In genomic region chr12:32254260-32254659, GRCh38 we compare ENCODE assay signal across 21 cellular contexts.
DNase-seq lines count a peak whose midpoint lies in the region; ATAC-seq, FAIRE-seq and TF ChIP-seq lines count a peak whose summit lies in the region.
"Had no signal": no experiment of that assay in that cellular context is flagged by ENCODE, and none has a peak within 500 bp of the region (broad histone marks: within the 10 kb centered on the region; RNA-seq: fewer than 3 reads in every experiment).

No MANE protein-coding gene starts in this region.

- H3K4ac ChIP-seq in IMR-90 (ENCODE audit: low read depth, low read length), result no peak overlapping the region
- H3K4ac ChIP-seq in H1 (replicated peaks; ENCODE audit: insufficient read length, low read depth, low read length), result no peak overlapping the region

- no peaks in the 10 kb centered on the region; the same call in 1 of the 2 replicates for H3K23me2 ChIP-seq in H1 (ENCODE audit: low read depth, low read length)

- no peak for TF ChIP-seq EP300 in H1 (IDR thresholded peaks at IDR 0.05; ENCODE audit: borderline replicate concordance in 1 of 2, low read depth in 2 of 2, low read length in 2 of 2)

- POLR2A ChIA-PET in IMR-90 (lab: Charles Lee; ENCODE audit: unreplicated experiment) (no interaction called here), WTC11 (lab: Charles Lee) (no interaction called here), H1 (lab: Charles Lee; ENCODE audit: partially characterized antibody) (interaction anchor here (0.6 kb wide), 1 partner anchor 353 kb away, joined by 3 read pairs; no protein-coding TSS in a partner anchor)

- H3K23ac ChIP-seq in IMR-90 (ENCODE audit: low read depth, low read length), result no peak overlapping the region
- no peak overlapping the region for H3K23ac ChIP-seq in H1 (ENCODE audit: insufficient read length)

- H3K79me2 ChIP-seq in H1 (ENCODE audit: control insufficient read depth in 1 of 2, insufficient read depth in 2 of 2, low read length in 2 of 2), result peaks cover 0 to 7% of the 10 kb centered on the region in 2 experiments; a peak in 2 of 4 replicates

- H4K5ac ChIP-seq in IMR-90 (ENCODE audit: low read depth, low read length) (no peak overlapping the region), H1 (ENCODE audit: insufficient read length, low read depth, low read length) (no peak overlapping the region)

- no peak overlapping the region for H2AFZ ChIP-seq in IMR-90 (replicated peaks; ENCODE audit: low read length, poor library complexity)
- no peak overlapping the region for H2AFZ ChIP-seq in H1 (ENCODE audit: low read length)
- H2AFZ ChIP-seq: GM23338 had no signal

- no peak overlapping the region for H4K91ac ChIP-seq in IMR-90 (ENCODE audit: insufficient read depth, low read depth, low read length)
- H4K91ac ChIP-seq in H1 (replicated peaks; ENCODE audit: insufficient read length, low read length), result no peak overlapping the region

- H3K27ac Mint-ChIP-seq in WTC11, result 0 out of 2 replicates have a peak overlapping the region, but pooled peaks have one; percentile 16
- H3K27ac Mint-ChIP-seq in naive B cell, result peak overlapping the region in 4 of 6 donors; percentile 9 to 48 (median 17)
- H3K27ac Mint-ChIP-seq: GM23338 had no signal

- H2BK20ac ChIP-seq in IMR-90 (ENCODE audit: low read depth, low read length), result no peak overlapping the region
- no peak overlapping the region for H2BK20ac ChIP-seq in H1 (ENCODE audit: low read length)

- intact Hi-C loops in IMR-90 (cut with micrococcal nuclease), result no loop called here
- intact Hi-C loops in psoas muscle (cut with DNase I), result no loop called here
- intact Hi-C loops in body of pancreas (cut with DNase I), result no loop called here

- no peaks in the 10 kb centered on the region for H3K9me3 ChIP-seq in IMR-90 (ENCODE audit: control insufficient read depth, insufficient read depth, low read length)
- H3K9me3 ChIP-seq in H1 (ENCODE audit: insufficient read depth in 2 of 2, low read depth in 1 of 2, low read length in 1 of 2), result 0 out of 4 replicates have a peak, but pooled peaks cover 0 to 3% of the 10 kb centered on the region in 2 experiments
- H3K9me3 ChIP-seq in psoas muscle, result no peaks in the 10 kb centered on the region
- H3K9me3 ChIP-seq in body of pancreas, result no peaks in the 10 kb centered on the region
- H3K9me3 ChIP-seq: BE2C had no signal

- H3K4me3 ChIP-seq in IMR-90 (ENCODE audit: insufficient read depth, low read depth, low read length) (no peak overlapping the region), H1 (ENCODE audit: extremely low read depth in 1 of 4, insufficient read depth in 2 of 4, low read depth in 3 of 4, low read length in 4 of 4) (no peak overlapping the region), psoas muscle (no peak overlapping the region), body of pancreas (no peak overlapping the region)
- H3K4me3 ChIP-seq: GM23338 had no signal

- peaks cover 2% of the 10 kb centered on the region for H3K36me3 ChIP-seq in IMR-90 (ENCODE audit: control insufficient read depth, insufficient read depth, low read length)
- H3K36me3 ChIP-seq in H1 (ENCODE audit: control insufficient read depth in 2 of 4, insufficient read depth in 4 of 4, low read length in 3 of 4), result peaks cover 0 to 7% (median 0%) of the 10 kb centered on the region in 4 experiments; a peak in 1 of 8 replicates
- H3K36me3 ChIP-seq in psoas muscle (ENCODE audit: insufficient read depth in 1 of 2, low read depth in 1 of 2), result no peaks in the 10 kb centered on the region
- H3K36me3 ChIP-seq in body of pancreas (replicated peaks in 1 of 2; ENCODE audit: insufficient read depth in 1 of 2, low read depth in 2 of 2), result no peaks in the 10 kb centered on the region

- no peaks in the 10 kb centered on the region for H3K27me3 ChIP-seq in IMR-90 (ENCODE audit: control insufficient read depth, insufficient read depth, low read length)
- no peaks in the 10 kb centered on the region for H3K27me3 ChIP-seq in H1 (replicated peaks in 1 of 4; ENCODE audit: control insufficient read depth in 3 of 4, extremely low read depth in 1 of 4, insufficient read depth in 3 of 4, low read length in 3 of 4)
- H3K27me3 ChIP-seq in psoas muscle (ENCODE audit: insufficient read depth in 3 of 3, low read length in 2 of 3), result no peaks in the 10 kb centered on the region
- H3K27me3 ChIP-seq in body of pancreas, result no peaks in the 10 kb centered on the region
- H3K27me3 ChIP-seq: BE2C had no signal

- no peak overlapping the region for H2AK5ac ChIP-seq in IMR-90 (ENCODE audit: low read depth, low read length)
- no peak overlapping the region for H2AK5ac ChIP-seq in H1 (ENCODE audit: low read depth, low read length)

- H3K56ac ChIP-seq in IMR-90 (ENCODE audit: extremely low read depth, insufficient read depth, low read length) (no peak overlapping the region), H1 (replicated peaks; ENCODE audit: insufficient read length, low read depth, low read length) (no peak overlapping the region)

- H2BK120ac ChIP-seq in IMR-90 (ENCODE audit: low read depth, low read length) (no peak overlapping the region), H1 (replicated peaks; ENCODE audit: low read depth, low read length) (no peak overlapping the region)

- H3K14ac ChIP-seq in IMR-90 (replicated peaks; ENCODE audit: low read depth, low read length), result no peak overlapping the region; the same call in 1 of the 2 replicates
- no peak overlapping the region for H3K14ac ChIP-seq in H1 (ENCODE audit: insufficient read length)

- H4K20me1 ChIP-seq in IMR-90 (ENCODE audit: insufficient read depth, low read length) (peaks cover 14% of the 10 kb centered on the region), H1 (replicated peaks in 1 of 2; ENCODE audit: control insufficient read depth in 1 of 2, insufficient read depth in 2 of 2, low read length in 2 of 2) (no peaks in the 10 kb centered on the region)

- H2BK12ac ChIP-seq in H1 (ENCODE audit: low read depth, low read length), result no peak overlapping the region

- no peak for ATAC-seq in IMR-90 (ENCODE audit: low read depth)
- no peak for ATAC-seq in WTC11
- no peak for ATAC-seq in naive B cell (ENCODE audit: low read depth in 2 of 2)
- ATAC-seq in psoas muscle, result no peak
- no peak for ATAC-seq in body of pancreas
- ATAC-seq: GM23338, HCT116 had no signal

- H3K27me3 Mint-ChIP-seq in WTC11 (ENCODE audit: low read depth) (no peaks in the 10 kb centered on the region), naive B cell (no peaks in the 10 kb centered on the region)
- H3K27me3 Mint-ChIP-seq: CD4-positive, CD25-positive, alpha-beta regulatory T cell; CD8-positive, alpha-beta memory T cell had no signal

- no peak overlapping the region for H2BK5ac ChIP-seq in IMR-90 (ENCODE audit: low read depth, low read length, poor library complexity, severe bottlenecking)
- no peak overlapping the region for H2BK5ac ChIP-seq in H1 (ENCODE audit: low read depth, low read length)

- H3K36me3 Mint-ChIP-seq in WTC11 (peaks cover 16% of the 10 kb centered on the region), naive B cell (peaks cover 0 to 23% of the 10 kb centered on the region in 2 donors)

- H3K4me2 ChIP-seq in IMR-90 (ENCODE audit: low read depth, low read length) (no peak overlapping the region), H1 (ENCODE audit: insufficient read depth in 1 of 2, low read depth in 2 of 2, low read length in 2 of 2) (no peak overlapping the region)
- H3K4me2 ChIP-seq: GM23338 had no signal

- no peak overlapping the region for H3K9ac ChIP-seq in IMR-90 (ENCODE audit: low read depth, low read length)
- H3K9ac ChIP-seq in H1 (replicated peaks in 1 of 4; ENCODE audit: extremely low read depth in 1 of 4, low read depth in 3 of 4, low read length in 3 of 4), result no peak overlapping the region

- 86% methylated on average over 1 of the region's 3 CpGs; no CpG with 5 or more reads in 1 of the 2 experiments for WGBS in IMR-90 (ENCODE audit: extremely low coverage in 2 of 2, insufficient read length in 1 of 2), 2 experiments
- WGBS in H1 (ENCODE audit: extremely low coverage in 1 of 2, insufficient coverage in 1 of 2, insufficient read length in 1 of 2, insufficient replicate concordance in 2 of 2, low coverage in 1 of 2, low lambda C conversion rate in 2 of 2, missing lambda C conversion rate in 1 of 2), 2 experiments, result 87% methylated on average over 3 of the region's 3 CpGs; no CpG with 5 or more reads in 1 of the 2 experiments
- WGBS in psoas muscle, 3 donors, result 90 to 98% (median 96%) methylated on average over 3 of the region's 3 CpGs
- WGBS in body of pancreas, 2 donors, result 81 to 85% methylated on average over 3 of the region's 3 CpGs

- no peak overlapping the region for H3K18ac ChIP-seq in IMR-90 (ENCODE audit: low read depth, low read length)
- H3K18ac ChIP-seq in H1 (ENCODE audit: extremely low read depth, low read length), result no peak overlapping the region

- peaks cover 7% of the 10 kb centered on the region; the same call in 1 of the 2 replicates for H3K9me3 Mint-ChIP-seq in WTC11
- peaks cover 0 to 5% (median 0%) of the 10 kb centered on the region in 7 donors for H3K9me3 Mint-ChIP-seq in naive B cell
- H3K9me3 Mint-ChIP-seq: HFFc6 had no signal

- peaks cover 27% of the 10 kb centered on the region for H3K4me1 Mint-ChIP-seq in WTC11
- H3K4me1 Mint-ChIP-seq in naive B cell, result peaks cover 11 to 17% (median 17%) of the 10 kb centered on the region in 3 donors

- in situ Hi-C loops in IMR-90 (cut with MboI; ENCODE audit: low sequenced_read_pairs), result no loop called here

- H4K8ac ChIP-seq in IMR-90 (ENCODE audit: low read depth in 2 of 2, low read length in 2 of 2) (no peak overlapping the region), H1 (ENCODE audit: extremely low read depth, insufficient read depth, low read length) (no peak overlapping the region)

- BruUV-seq in IMR-90 (replicated peaks; lab: Mats Ljungman, UMichigan), result no TSS peak

- H3K9me1 ChIP-seq in IMR-90 (ENCODE audit: insufficient read depth, low read length), result peaks cover 9% of the 10 kb centered on the region

- H2AK9ac ChIP-seq in IMR-90 (replicated peaks; ENCODE audit: low read depth, low read length, poor library complexity), result no peak overlapping the region

- H3K4me1 ChIP-seq in IMR-90 (ENCODE audit: control insufficient read depth, insufficient read depth, low read length) (no peaks in the 10 kb centered on the region; the same call in 1 of the 2 replicates), H1 (replicated peaks in 1 of 4; ENCODE audit: control insufficient read depth in 3 of 4, insufficient read depth in 4 of 4, low read length in 3 of 4) (peaks cover 1 to 8% (median 6%) of the 10 kb centered on the region in 4 experiments; a peak in 3 of 7 replicates), psoas muscle (no peaks in the 10 kb centered on the region), body of pancreas (no peaks in the 10 kb centered on the region)

- CTCF ChIA-PET in IMR-90 (lab: Yijun Ruan, JAX), result no interaction called here
- CTCF ChIA-PET in WTC11 (lab: Charles Lee), result no interaction called here
- CTCF ChIA-PET in H1 (lab: Charles Lee; ENCODE audit: partially characterized antibody), result interaction anchor here (0.6 kb wide), 1 partner anchor 83 kb away, joined by 3 read pairs; no protein-coding TSS in a partner anchor

- TF ChIP-seq RAD21 in IMR-90 (IDR thresholded peaks at IDR 0.05; ENCODE audit: low read length) (no peak), H1 (IDR thresholded peaks at IDR 0.05 in 1 of 2, conservative IDR thresholded peaks at IDR 0.05 in 1 of 2; ENCODE audit: low read depth in 2 of 2, low read length in 2 of 2) (no peak)

- peaks cover 33 to 48% of the 10 kb centered on the region in 2 experiments for H3K79me1 ChIP-seq in IMR-90 (ENCODE audit: low read depth in 1 of 2, low read length in 2 of 2)
- H3K79me1 ChIP-seq in H1 (ENCODE audit: low read depth, low read length), result peaks cover 2% of the 10 kb centered on the region; the same call in 1 of the 2 replicates

- TF ChIP-seq CTCF in IMR-90 (conservative IDR thresholded peaks at IDR 0.05; ENCODE audit: low read depth, low read length) (no peak), WTC11 (IDR thresholded peaks at IDR 0.05) (no peak), H1 (IDR thresholded peaks at IDR 0.05; ENCODE audit: control extremely low read depth in 1 of 3, insufficient read depth in 1 of 3, low read depth in 1 of 3, low read length in 3 of 3) (no peak), psoas muscle (IDR thresholded peaks at IDR 0.05) (no peak), body of pancreas (IDR thresholded peaks at IDR 0.05) (no peak)

- no peak overlapping the region for H2BK15ac ChIP-seq in IMR-90 (ENCODE audit: low read depth, low read length)
- H2BK15ac ChIP-seq in H1 (ENCODE audit: low read length), result no peak overlapping the region

- DNase-seq in IMR-90 (no peak), WTC11 (ENCODE audit: low spot score) (no peak), H1 (ENCODE audit: low read depth in 1 of 2, low spot score in 2 of 2) (no peak), naive B cell (no peak), psoas muscle (no peak), body of pancreas (no peak), SIG-M5 (lab: John Stamatoyannopoulos, UW) (no peak)
- DNase-seq: ACHN; BE2C; C1 segment of cervical spinal cord; CD4-positive, CD25-positive, alpha-beta regulatory T cell; CD8-positive, alpha-beta memory T cell; COR-L47; DMS 273 treated with DMSO at 0.1 percent for 48 hours; H7; HFFc6 had no signal

- no peak overlapping the region for H3K4me3 Mint-ChIP-seq in WTC11
- peak overlapping the region in 1 of 8 donors; percentile 23 for H3K4me3 Mint-ChIP-seq in naive B cell
- H3K4me3 Mint-ChIP-seq: CD4-positive, CD25-positive, alpha-beta regulatory T cell; CD8-positive, alpha-beta memory T cell; GM23338; HFFc6 had no signal

- no peak for TF ChIP-seq POLR2A in IMR-90 (IDR thresholded peaks at IDR 0.05; ENCODE audit: low read depth, low read length)
- no peak for TF ChIP-seq POLR2A in H1 (IDR thresholded peaks at IDR 0.05; ENCODE audit: control extremely low read depth in 1 of 2, low read depth in 2 of 2, low read length in 2 of 2)
- no peak for TF ChIP-seq POLR2A in body of pancreas (IDR thresholded peaks at IDR 0.05)

- dilution Hi-C loops in IMR-90 (cut with HindIII; ENCODE audit: low sequenced_read_pairs, unreplicated experiment), result no loop called here

- no peak for FAIRE-seq in H1 (lab: Jason Lieb, UNC)
- FAIRE-seq: G401.6, GM19239, HTR-8/SVneo had no signal

- no peak overlapping the region for H3K27ac ChIP-seq in IMR-90 (ENCODE audit: insufficient read depth, low read length)
- H3K27ac ChIP-seq in H1 (ENCODE audit: low read depth, low read length), result no peak overlapping the region
- H3K27ac ChIP-seq in psoas muscle, result no peak overlapping the region
- H3K27ac ChIP-seq in body of pancreas, result no peak overlapping the region
